ENCODE assay signal across 10 cellular contexts in genomic region chr7:27640914-27641570, GRCh38. TPM values are rescaled to one million over a fixed set of nuclear protein-coding genes. Genes with fewer than 3 reads are reported as not detected.
DNase-seq lines count a peak whose midpoint lies in the region; ATAC-seq, FAIRE-seq and TF ChIP-seq lines count a peak whose summit lies in the region.
"Had no signal": no experiment of that assay in that cellular context is flagged by ENCODE, and none has a peak within 500 bp of the region (broad histone marks: within the 10 kb centered on the region; RNA-seq: fewer than 3 reads in every experiment).

No MANE protein-coding gene starts in this region.

- no peak for ATAC-seq in activated T-cell treated with anti-CD3 and anti-CD28 coated beads, Interleukin-2, amount 50 U/mL, for 72 hours (replicated peaks in 1 of 2)
- ATAC-seq in HG03039 (IDR thresholded peaks at IDR 0.05; ENCODE audit: unreplicated experiment), result no peak
- no peak for ATAC-seq in HG03175 (IDR thresholded peaks at IDR 0.05; ENCODE audit: unreplicated experiment)
- ATAC-seq: upper lobe of right lung had no signal

- in situ Hi-C loops in astrocyte of the spinal cord (cut with HindIII; ENCODE audit: low sequenced_read_pairs), result no loop called here

- TF ChIP-seq CTCF in astrocyte of the spinal cord (IDR thresholded peaks at IDR 0.05; ENCODE audit: low read depth, low read length), result no peak

- no peak overlapping the region for H3K4me3 Mint-ChIP-seq in activated T-cell treated with anti-CD3 and anti-CD28 coated beads, Interleukin-2, amount 50 U/mL, for 72 hours

- H3K36me3 Mint-ChIP-seq in activated T-cell treated with anti-CD3 and anti-CD28 coated beads, Interleukin-2, amount 50 U/mL, for 72 hours (ENCODE audit: insufficient read depth in 2 of 2), result peaks cover 3 to 4% of the 10 kb centered on the region in 2 donors

- H3K27ac Mint-ChIP-seq in activated T-cell treated with anti-CD3 and anti-CD28 coated beads, Interleukin-2, amount 50 U/mL, for 72 hours, result peak overlapping the region; percentile 30

- FAIRE-seq in urothelium cell line (lab: Jason Lieb, UNC), result no peak

- H3K4me1 Mint-ChIP-seq in activated T-cell treated with anti-CD3 and anti-CD28 coated beads, Interleukin-2, amount 50 U/mL, for 72 hours (ENCODE audit: low read depth), result peaks cover 10% of the 10 kb centered on the region

- no peak for DNase-seq in activated T-cell treated with anti-CD3 and anti-CD28 coated beads, Interleukin-2, amount 50 U/mL, for 72 hours
- DNase-seq in activated T-cell treated with anti-CD3 and anti-CD28 coated beads for 4 hours (no peak), astrocyte of the spinal cord (ENCODE audit: low read depth, low spot score) (peak; percentile 79), kidney tubule cell (ENCODE audit: low spot score) (peak; percentile 80), urothelium cell line (ENCODE audit: low spot score) (peak; percentile 62)
- DNase-seq in activated effector memory CD4-positive, alpha-beta T cell treated with Interleukin-2 at 50 U/mL for 16 hours, result no peak
- DNase-seq: upper lobe of right lung had no signal

- no peaks in the 10 kb centered on the region for H3K9me3 Mint-ChIP-seq in activated T-cell treated with anti-CD3 and anti-CD28 coated beads, Interleukin-2, amount 50 U/mL, for 72 hours

- no peak overlapping the region for H3K4me3 ChIP-seq in astrocyte of the spinal cord (ENCODE audit: low read depth, low read length)
- H3K4me3 ChIP-seq: skin epidermis, upper lobe of right lung had no signal

- H3K27me3 Mint-ChIP-seq in activated T-cell treated with anti-CD3 and anti-CD28 coated beads, Interleukin-2, amount 50 U/mL, for 72 hours (ENCODE audit: low read depth), result no peaks in the 10 kb centered on the region

RNA-seq across cellular contexts. Expression of gene HIBADH, which starts 21.6 kb away (rescaled TPM):
- 10 to 100 TPM; 18.2 to 20.0 TPM for total RNA-seq in activated T-cell treated with anti-CD3 and anti-CD28 coated beads, Interleukin-2, amount 50 U/mL, for 72 hours

Comparison
In these comparisons a context has a peak if more than half of its experiments do, and no peak if none do; other contexts are left out.
1. DNase-seq: peak in astrocyte of the spinal cord (single experiment), kidney tubule cell (single experiment) and urothelium cell line (single experiment); none in activated T-cell treated with anti-CD3 and anti-CD28 coated beads, Interleukin-2, amount 50 U/mL, for 72 hours (0 of 2), activated T-cell treated with anti-CD3 and anti-CD28 coated beads for 4 hours (single experiment) and activated effector memory CD4-positive, alpha-beta T cell treated with Interleukin-2 at 50 U/mL for 16 hours (single experiment).